ENCODE assay signal across 1 cellular context in the genomic region with DNA sequence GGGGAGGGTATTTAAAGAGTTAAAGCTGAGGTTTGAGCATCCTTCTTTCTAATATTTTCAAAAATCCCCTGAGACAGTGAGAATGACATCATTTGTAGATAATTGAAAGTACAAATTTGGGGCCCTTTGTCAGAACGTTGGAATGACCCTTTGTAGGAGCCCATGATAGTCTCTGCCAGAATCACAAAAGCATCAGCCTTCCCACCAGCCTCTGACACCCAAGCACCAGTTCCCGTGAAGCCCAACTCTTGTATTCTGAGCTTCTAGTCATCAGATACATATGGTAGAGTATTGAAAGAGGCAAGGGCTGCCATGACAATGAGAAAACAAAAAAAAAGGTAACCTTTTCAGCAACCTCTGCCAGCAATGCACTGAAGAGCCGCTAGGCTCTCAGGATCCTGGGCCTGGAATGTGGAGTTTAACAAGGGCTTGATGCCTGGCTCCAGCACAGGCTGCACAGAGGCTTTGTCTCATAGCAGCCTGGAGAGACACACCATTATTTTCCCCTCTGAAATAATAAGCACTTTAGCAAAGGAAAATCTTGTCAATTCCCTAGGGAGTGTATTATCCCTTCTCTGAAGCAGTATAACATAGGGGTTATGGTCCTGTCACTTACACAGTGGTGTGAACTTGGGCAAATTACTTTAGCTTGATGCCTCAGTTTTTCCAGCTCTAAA.
A peak's percentile ranks its signal among the peaks of the same experiment; 100 is the strongest.
TF ChIP-seq lines count a peak whose summit lies in the region.

No MANE protein-coding gene starts in this region.

TF ChIP-seq in GM12878, 131 proteins besides CTCF, POLR2A, EP300 and RAD21 (continued from another document):
- TF ChIP-seq, protein P1, sequence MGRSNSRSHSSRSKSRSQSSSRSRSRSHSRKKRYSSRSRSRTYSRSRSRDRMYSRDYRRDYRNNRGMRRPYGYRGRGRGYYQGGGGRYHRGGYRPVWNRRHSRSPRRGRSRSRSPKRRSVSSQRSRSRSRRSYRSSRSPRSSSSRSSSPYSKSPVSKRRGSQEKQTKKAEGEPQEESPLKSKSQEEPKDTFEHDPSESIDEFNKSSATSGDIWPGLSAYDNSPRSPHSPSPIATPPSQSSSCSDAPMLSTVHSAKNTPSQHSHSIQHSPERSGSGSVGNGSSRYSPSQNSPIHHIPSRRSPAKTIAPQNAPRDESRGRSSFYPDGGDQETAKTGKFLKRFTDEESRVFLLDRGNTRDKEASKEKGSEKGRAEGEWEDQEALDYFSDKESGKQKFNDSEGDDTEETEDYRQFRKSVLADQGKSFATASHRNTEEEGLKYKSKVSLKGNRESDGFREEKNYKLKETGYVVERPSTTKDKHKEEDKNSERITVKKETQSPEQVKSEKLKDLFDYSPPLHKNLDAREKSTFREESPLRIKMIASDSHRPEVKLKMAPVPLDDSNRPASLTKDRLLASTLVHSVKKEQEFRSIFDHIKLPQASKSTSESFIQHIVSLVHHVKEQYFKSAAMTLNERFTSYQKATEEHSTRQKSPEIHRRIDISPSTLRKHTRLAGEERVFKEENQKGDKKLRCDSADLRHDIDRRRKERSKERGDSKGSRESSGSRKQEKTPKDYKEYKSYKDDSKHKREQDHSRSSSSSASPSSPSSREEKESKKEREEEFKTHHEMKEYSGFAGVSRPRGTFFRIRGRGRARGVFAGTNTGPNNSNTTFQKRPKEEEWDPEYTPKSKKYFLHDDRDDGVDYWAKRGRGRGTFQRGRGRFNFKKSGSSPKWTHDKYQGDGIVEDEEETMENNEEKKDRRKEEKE (IDR thresholded peaks at IDR 0.05), result no peak
- TF ChIP-seq CREM (IDR thresholded peaks at IDR 0.05; ENCODE audit: low read depth) (no peak), POLR2AphosphoS2 (IDR thresholded peaks at IDR 0.05; ENCODE audit: low read depth, low read length) (no peak), MTA3 (IDR thresholded peaks at IDR 0.05; ENCODE audit: borderline replicate concordance, low read length) (0 out of 2 replicates have a peak, but pooled peaks have one; percentile 30), ATF7 (IDR thresholded peaks at IDR 0.05; ENCODE audit: low read depth) (peak; percentile 86), RUNX3 (IDR thresholded peaks at IDR 0.05; ENCODE audit: low read length) (peak; percentile 68; the same call in 1 of the 2 replicates), ZNF622 (IDR thresholded peaks at IDR 0.05) (no peak), KAT2A (conservative IDR thresholded peaks at IDR 0.05; ENCODE audit: control insufficient read depth, low read depth, low read length) (no peak), RB1 (IDR thresholded peaks at IDR 0.05; ENCODE audit: borderline replicate concordance) (no peak), ZNF207 (IDR thresholded peaks at IDR 0.05; ENCODE audit: borderline replicate concordance) (no peak), RAD51 (IDR thresholded peaks at IDR 0.05) (no peak), SREBF2 (IDR thresholded peaks at IDR 0.05; ENCODE audit: low read length) (no peak), RFX5 (IDR thresholded peaks at IDR 0.05; ENCODE audit: low read depth, low read length) (no peak), IRF4 (IDR thresholded peaks at IDR 0.05; ENCODE audit: low read depth, low read length) (0 out of 2 replicates have a peak, but pooled peaks have one; percentile 4), NFIC (IDR thresholded peaks at IDR 0.05; ENCODE audit: low read depth, low read length) (peak; percentile 46; the same call in 1 of the 2 replicates), MYC (IDR thresholded peaks at IDR 0.05; ENCODE audit: insufficient read depth, insufficient read length, insufficient replicate concordance, low read length, severe bottlenecking) (no peak), CEBPB (IDR thresholded peaks at IDR 0.05; ENCODE audit: borderline replicate concordance in 1 of 2, low read depth in 2 of 2, low read length in 2 of 2) (no peak), ETV6 (conservative IDR thresholded peaks at IDR 0.05 in 1 of 2, IDR thresholded peaks at IDR 0.05 in 1 of 2; ENCODE audit: borderline replicate concordance in 1 of 2, low read depth in 1 of 2) (0 out of 4 replicates have a peak, but pooled peaks of 1 of the 2 experiments have one; percentile 0), FOXM1 (IDR thresholded peaks at IDR 0.05; ENCODE audit: low read depth, low read length) (peak; percentile 54; the same call in 1 of the 2 replicates), CHD4 (IDR thresholded peaks at IDR 0.05) (no peak), MEF2B (IDR thresholded peaks at IDR 0.05; ENCODE audit: partially characterized antibody, poor library complexity, severe bottlenecking) (peak; percentile 22), FOXK2 (IDR thresholded peaks at IDR 0.05) (no peak), JUNB (IDR thresholded peaks at IDR 0.05) (peak; percentile 41; the same call in 1 of the 2 replicates), NFYA (IDR thresholded peaks at IDR 0.05; ENCODE audit: borderline replicate concordance, low read depth, low read length) (no peak)
- TF ChIP-seq, protein P2, sequence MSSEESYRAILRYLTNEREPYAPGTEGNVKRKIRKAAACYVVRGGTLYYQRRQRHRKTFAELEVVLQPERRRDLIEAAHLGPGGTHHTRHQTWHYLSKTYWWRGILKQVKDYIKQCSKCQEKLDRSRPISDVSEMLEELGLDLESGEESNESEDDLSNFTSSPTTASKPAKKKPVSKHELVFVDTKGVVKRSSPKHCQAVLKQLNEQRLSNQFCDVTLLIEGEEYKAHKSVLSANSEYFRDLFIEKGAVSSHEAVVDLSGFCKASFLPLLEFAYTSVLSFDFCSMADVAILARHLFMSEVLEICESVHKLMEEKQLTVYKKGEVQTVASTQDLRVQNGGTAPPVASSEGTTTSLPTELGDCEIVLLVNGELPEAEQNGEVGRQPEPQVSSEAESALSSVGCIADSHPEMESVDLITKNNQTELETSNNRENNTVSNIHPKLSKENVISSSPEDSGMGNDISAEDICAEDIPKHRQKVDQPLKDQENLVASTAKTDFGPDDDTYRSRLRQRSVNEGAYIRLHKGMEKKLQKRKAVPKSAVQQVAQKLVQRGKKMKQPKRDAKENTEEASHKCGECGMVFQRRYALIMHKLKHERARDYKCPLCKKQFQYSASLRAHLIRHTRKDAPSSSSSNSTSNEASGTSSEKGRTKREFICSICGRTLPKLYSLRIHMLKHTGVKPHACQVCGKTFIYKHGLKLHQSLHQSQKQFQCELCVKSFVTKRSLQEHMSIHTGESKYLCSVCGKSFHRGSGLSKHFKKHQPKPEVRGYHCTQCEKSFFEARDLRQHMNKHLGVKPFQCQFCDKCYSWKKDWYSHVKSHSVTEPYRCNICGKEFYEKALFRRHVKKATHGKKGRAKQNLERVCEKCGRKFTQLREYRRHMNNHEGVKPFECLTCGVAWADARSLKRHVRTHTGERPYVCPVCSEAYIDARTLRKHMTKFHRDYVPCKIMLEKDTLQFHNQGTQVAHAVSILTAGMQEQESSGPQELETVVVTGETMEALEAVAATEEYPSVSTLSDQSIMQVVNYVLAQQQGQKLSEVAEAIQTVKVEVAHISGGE (CRISPR knock-in tag; IDR thresholded peaks at IDR 0.05), result no peak
- TF ChIP-seq, protein P3, sequence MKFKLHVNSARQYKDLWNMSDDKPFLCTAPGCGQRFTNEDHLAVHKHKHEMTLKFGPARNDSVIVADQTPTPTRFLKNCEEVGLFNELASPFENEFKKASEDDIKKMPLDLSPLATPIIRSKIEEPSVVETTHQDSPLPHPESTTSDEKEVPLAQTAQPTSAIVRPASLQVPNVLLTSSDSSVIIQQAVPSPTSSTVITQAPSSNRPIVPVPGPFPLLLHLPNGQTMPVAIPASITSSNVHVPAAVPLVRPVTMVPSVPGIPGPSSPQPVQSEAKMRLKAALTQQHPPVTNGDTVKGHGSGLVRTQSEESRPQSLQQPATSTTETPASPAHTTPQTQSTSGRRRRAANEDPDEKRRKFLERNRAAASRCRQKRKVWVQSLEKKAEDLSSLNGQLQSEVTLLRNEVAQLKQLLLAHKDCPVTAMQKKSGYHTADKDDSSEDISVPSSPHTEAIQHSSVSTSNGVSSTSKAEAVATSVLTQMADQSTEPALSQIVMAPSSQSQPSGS (IDR thresholded peaks at IDR 0.05; ENCODE audit: low read length), result peak; percentile 88
- TF ChIP-seq, protein P4, sequence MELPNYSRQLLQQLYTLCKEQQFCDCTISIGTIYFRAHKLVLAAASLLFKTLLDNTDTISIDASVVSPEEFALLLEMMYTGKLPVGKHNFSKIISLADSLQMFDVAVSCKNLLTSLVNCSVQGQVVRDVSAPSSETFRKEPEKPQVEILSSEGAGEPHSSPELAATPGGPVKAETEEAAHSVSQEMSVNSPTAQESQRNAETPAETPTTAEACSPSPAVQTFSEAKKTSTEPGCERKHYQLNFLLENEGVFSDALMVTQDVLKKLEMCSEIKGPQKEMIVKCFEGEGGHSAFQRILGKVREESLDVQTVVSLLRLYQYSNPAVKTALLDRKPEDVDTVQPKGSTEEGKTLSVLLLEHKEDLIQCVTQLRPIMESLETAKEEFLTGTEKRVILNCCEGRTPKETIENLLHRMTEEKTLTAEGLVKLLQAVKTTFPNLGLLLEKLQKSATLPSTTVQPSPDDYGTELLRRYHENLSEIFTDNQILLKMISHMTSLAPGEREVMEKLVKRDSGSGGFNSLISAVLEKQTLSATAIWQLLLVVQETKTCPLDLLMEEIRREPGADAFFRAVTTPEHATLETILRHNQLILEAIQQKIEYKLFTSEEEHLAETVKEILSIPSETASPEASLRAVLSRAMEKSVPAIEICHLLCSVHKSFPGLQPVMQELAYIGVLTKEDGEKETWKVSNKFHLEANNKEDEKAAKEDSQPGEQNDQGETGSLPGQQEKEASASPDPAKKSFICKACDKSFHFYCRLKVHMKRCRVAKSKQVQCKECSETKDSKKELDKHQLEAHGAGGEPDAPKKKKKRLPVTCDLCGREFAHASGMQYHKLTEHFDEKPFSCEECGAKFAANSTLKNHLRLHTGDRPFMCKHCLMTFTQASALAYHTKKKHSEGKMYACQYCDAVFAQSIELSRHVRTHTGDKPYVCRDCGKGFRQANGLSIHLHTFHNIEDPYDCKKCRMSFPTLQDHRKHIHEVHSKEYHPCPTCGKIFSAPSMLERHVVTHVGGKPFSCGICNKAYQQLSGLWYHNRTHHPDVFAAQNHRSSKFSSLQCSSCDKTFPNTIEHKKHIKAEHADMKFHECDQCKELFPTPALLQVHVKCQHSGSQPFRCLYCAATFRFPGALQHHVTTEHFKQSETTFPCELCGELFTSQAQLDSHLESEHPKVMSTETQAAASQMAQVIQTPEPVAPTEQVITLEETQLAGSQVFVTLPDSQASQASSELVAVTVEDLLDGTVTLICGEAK (IDR thresholded peaks at IDR 0.05; ENCODE audit: borderline replicate concordance), result no peak
